In the genomic region with DNA sequence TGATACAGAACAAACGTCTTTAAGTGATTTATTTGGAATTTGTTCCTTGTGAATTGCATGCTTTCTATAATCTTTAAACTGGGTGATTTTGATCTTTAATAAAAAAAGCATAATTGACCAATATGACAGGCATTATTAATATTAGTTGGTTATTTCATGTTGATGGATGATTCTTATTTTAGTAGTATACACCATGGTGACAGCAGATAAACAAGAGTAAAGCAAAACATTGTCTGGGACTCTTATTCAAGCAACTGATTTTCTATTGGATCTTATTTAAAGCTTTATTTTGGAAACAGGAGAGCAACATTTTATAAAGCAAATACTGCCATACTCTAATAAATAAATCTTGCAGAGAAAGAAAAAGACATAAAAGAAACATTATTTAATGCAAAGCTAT, we compare ENCODE assay signal across 22 cellular contexts.
"Had no signal": no experiment of that assay in that cellular context is flagged by ENCODE, and none has a peak within 500 bp of the region (broad histone marks: within the 10 kb centered on the region; RNA-seq: fewer than 3 reads in every experiment).

No MANE protein-coding gene starts in this region.

- H3K27me3 ChIP-seq: neural progenitor cell, neutrophil, spleen, suprapubic skin, tibial artery, upper lobe of right lung had no signal

- H3K9ac ChIP-seq: neural progenitor cell, parathyroid adenoma had no signal

- DNase-seq: head of caudate nucleus; islet precursor cell; lower lobe of right lung; mesendoderm; naive B cell; natural killer cell; nephron progenitor cell; occipital lobe; psoas muscle; spleen; stimulated activated CD4-positive, alpha-beta T cell treated with anti-CD3 and anti-CD28 coated beads, Interleukin-4, amount 100 ng/mL, for 24 hours; stimulated activated naive CD4-positive, alpha-beta T cell; tibial artery; trophoblast cell; upper lobe of right lung had no signal

- H3K9me3 ChIP-seq: lower lobe of right lung, neutrophil, psoas muscle, suprapubic skin, thoracic aorta, upper lobe of right lung had no signal

- ATAC-seq: natural killer cell; psoas muscle; stimulated activated effector memory CD8-positive, alpha-beta T cell treated with anti-CD3 and anti-CD28 coated beads, Interleukin-12 subunit alpha, Interleukin-12 subunit beta, amount 100 ng/mL, for 72 hours had no signal

- H3K4me1 ChIP-seq: lower lobe of right lung, neural progenitor cell, parathyroid adenoma, psoas muscle, spleen, suprapubic skin, upper lobe of right lung had no signal

- H3K27ac ChIP-seq: lower lobe of right lung, neural progenitor cell, neutrophil, parathyroid adenoma, psoas muscle, skin epidermis, spleen, suprapubic skin, tibial artery, upper lobe of right lung had no signal

- H3K36me3 ChIP-seq: lower lobe of right lung, neural progenitor cell, neutrophil, spleen, suprapubic skin, thoracic aorta, tibial artery, upper lobe of right lung had no signal

- H3K4me3 ChIP-seq: lower lobe of right lung, neural progenitor cell, psoas muscle, skin epidermis, spleen, suprapubic skin, thoracic aorta, tibial artery, upper lobe of right lung had no signal
